In the genomic region with DNA sequence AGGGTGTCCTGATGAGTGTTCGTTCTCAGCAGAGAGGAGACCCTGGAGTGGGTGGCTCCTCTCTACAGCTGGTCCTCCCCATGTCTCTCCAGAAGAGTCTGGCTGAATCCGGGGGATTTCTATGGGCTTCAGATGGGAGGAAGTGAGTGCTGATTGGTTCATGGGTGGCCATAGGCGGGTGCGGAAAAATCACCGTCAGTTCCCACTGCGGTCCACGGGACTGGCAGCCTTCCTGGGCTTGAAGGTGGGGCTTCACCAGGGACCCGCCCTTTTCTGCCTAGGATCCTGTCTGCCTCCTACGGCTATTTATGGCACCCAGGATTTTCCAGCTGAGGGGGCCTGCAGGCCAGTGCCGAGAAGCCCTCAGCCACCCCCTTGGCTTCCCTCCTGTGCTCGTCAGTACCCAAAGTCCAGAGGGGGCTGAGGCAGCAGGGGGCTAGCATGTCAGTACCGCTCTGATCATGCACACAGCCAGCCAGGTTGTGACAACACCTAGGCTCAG, we compare ENCODE assay signal across 20 cellular contexts. TPM values are rescaled to one million over a fixed set of nuclear protein-coding genes. Genes with fewer than 3 reads are reported as not detected.
"Had no signal": no experiment of that assay in that cellular context is flagged by ENCODE, and none has a peak within 500 bp of the region (broad histone marks: within the 10 kb centered on the region; RNA-seq: fewer than 3 reads in every experiment).

No MANE protein-coding gene starts in this region.

- ATAC-seq: K562 had no signal

- H3K9me3 ChIP-seq: SK-N-SH had no signal

- H3K4me2 ChIP-seq: KMS-11, SK-N-SH had no signal

- H3K9ac ChIP-seq: KMS-11, SK-N-SH had no signal

- H3K4me3 ChIP-seq: K562 had no signal

- FAIRE-seq: K562 had no signal

- DNase-seq: Kasumi-1, MM.1S, NCI-H1092 treated with DMSO at 0.1 percent for 48 hours, NCI-H1436, NCI-H187, NCI-H2081, NCI-H2171, NCI-H226, NCI-H446, NCI-H510A, NCI-H524 treated with DMSO at 0.1 percent for 48 hours, NCI-H69, NCI-H774, SK-N-SH, SW 1271 had no signal

- H3K27ac ChIP-seq: KMS-11, RWPE1 had no signal

RNA-seq across cellular contexts. Expression of gene CPB2, which starts 18.4 kb away (rescaled TPM):
- total RNA-seq: HT-29, M059J had no signal
- polyA plus RNA-seq: SK-N-SH had no signal
